ENCODE assay signal across 7 cellular contexts in the genomic region with DNA sequence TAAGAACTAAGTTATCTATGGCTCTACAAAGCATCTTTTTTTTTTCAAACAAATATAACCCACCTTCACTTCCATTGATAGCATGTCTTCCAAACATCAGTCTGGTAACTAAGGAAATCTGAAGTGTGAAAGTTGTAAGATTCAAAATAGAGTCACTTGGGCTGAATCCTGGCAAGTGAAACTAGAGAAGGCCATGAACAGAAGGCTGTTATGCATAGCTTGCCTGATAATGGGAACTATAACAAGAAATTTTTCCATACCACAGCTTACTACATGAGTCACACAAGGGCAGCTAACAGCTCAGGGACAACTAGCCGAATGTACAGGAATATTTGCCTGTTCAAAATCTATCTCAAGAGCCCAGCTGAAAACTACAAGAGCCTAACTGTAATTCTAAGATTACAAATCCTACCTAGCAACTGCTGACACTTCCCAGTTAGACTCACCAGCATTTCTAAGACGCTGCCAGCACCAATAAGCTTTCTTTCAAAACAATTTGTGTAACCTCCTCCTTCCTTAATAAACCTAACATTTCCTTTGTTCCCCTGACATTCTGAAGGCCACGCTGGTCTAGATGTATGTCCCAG.
DNase-seq lines count a peak whose midpoint lies in the region; ATAC-seq and TF ChIP-seq lines count a peak whose summit lies in the region.

No MANE protein-coding gene starts in this region.

- H3K4me3 Mint-ChIP-seq in stimulated activated naive B cell treated with anti-CD40 and anti-IgM and Interleukin-4, amounts not matched to agents 10 μg/mL and 1 μg/mL and 100 μg/mL, for 72 hours, result peak overlapping the region in 1 of 2 donors; percentile 25
- no peak overlapping the region for H3K4me3 Mint-ChIP-seq in T-cell

- DNase-seq in NB4 (ENCODE audit: low read depth) (peak; percentile 45), choroid plexus epithelial cell (ENCODE audit: low read depth) (peak; percentile 92), T-cell (no peak)
- no peak for DNase-seq in stimulated activated naive B cell treated with anti-CD40 and anti-IgM and Interleukin-4, amounts not matched to agents 10 μg/mL and 1 μg/mL and 100 μg/mL, for 72 hours

- peaks cover 4 to 7% of the 10 kb centered on the region in 2 donors for H3K4me1 Mint-ChIP-seq in stimulated activated naive B cell treated with anti-CD40 and anti-IgM and Interleukin-4, amounts not matched to agents 10 μg/mL and 1 μg/mL and 100 μg/mL, for 72 hours
- H3K4me1 Mint-ChIP-seq in T-cell, result no peaks in the 10 kb centered on the region

- no peaks in the 10 kb centered on the region for H3K36me3 Mint-ChIP-seq in stimulated activated naive B cell treated with anti-CD40 and anti-IgM and Interleukin-4, amounts not matched to agents 10 μg/mL and 1 μg/mL and 100 μg/mL, for 72 hours
- no peaks in the 10 kb centered on the region for H3K36me3 Mint-ChIP-seq in T-cell

- no peak for TF ChIP-seq POLR2A in NB4 (IDR thresholded peaks at IDR 0.05; ENCODE audit: extremely low read depth, insufficient read length)

- H3K27me3 Mint-ChIP-seq in stimulated activated naive B cell treated with anti-CD40 and anti-IgM and Interleukin-4, amounts not matched to agents 10 μg/mL and 1 μg/mL and 100 μg/mL, for 72 hours, result no peaks in the 10 kb centered on the region
- H3K27me3 Mint-ChIP-seq in T-cell, result no peaks in the 10 kb centered on the region

- no peaks in the 10 kb centered on the region for H3K9me3 Mint-ChIP-seq in stimulated activated naive B cell treated with anti-CD40 and anti-IgM and Interleukin-4, amounts not matched to agents 10 μg/mL and 1 μg/mL and 100 μg/mL, for 72 hours
- no peaks in the 10 kb centered on the region for H3K9me3 Mint-ChIP-seq in T-cell

- H3K4me3 ChIP-seq in NB4 (ENCODE audit: low read depth, low read length) (no peak overlapping the region), choroid plexus epithelial cell (ENCODE audit: low read depth, low read length) (no peak overlapping the region)

- H3K27ac Mint-ChIP-seq in stimulated activated naive B cell treated with anti-CD40 and anti-IgM and Interleukin-4, amounts not matched to agents 10 μg/mL and 1 μg/mL and 100 μg/mL, for 72 hours, result no peak overlapping the region
- no peak overlapping the region for H3K27ac Mint-ChIP-seq in T-cell

- TF ChIP-seq CTCF in NB4 (IDR thresholded peaks at IDR 0.05; ENCODE audit: low read depth, low read length), result no peak
- TF ChIP-seq CTCF in choroid plexus epithelial cell (conservative IDR thresholded peaks at IDR 0.05; ENCODE audit: low read depth, low read length), result no peak

- POLR2A ChIA-PET in T-cell (lab: Charles Lee), result no interaction called here

- CTCF ChIA-PET in T-cell (lab: Charles Lee), result no interaction called here

- ATAC-seq in GM18517 (IDR thresholded peaks at IDR 0.05; ENCODE audit: unreplicated experiment) (peak; percentile 96), HG02588 (IDR thresholded peaks at IDR 0.05; ENCODE audit: unreplicated experiment) (peak; percentile 91), esophagus mucosa (no peak), T-cell (replicated peaks in 1 of 4) (no peak)
- peak; percentile 81 to 94 for ATAC-seq in stimulated activated naive B cell treated with anti-CD40 and anti-IgM and Interleukin-4, amounts not matched to agents 10 μg/mL and 1 μg/mL and 100 μg/mL, for 72 hours (replicated peaks)

Comparison
In these comparisons a context has a peak if more than half of its experiments do, and no peak if none do; other contexts are left out.
1. ATAC-seq: peak in GM18517 (single experiment), HG02588 (single experiment) and stimulated activated naive B cell treated with anti-CD40 and anti-IgM and Interleukin-4, amounts not matched to agents 10 μg/mL and 1 μg/mL and 100 μg/mL, for 72 hours (2 of 2); none in esophagus mucosa (single experiment) and T-cell (0 of 4).
2. DNase-seq: peak in NB4 (single experiment) and choroid plexus epithelial cell (single experiment); none in stimulated activated naive B cell treated with anti-CD40 and anti-IgM and Interleukin-4, amounts not matched to agents 10 μg/mL and 1 μg/mL and 100 μg/mL, for 72 hours (single experiment) and T-cell (0 of 34).